In the genomic region with DNA sequence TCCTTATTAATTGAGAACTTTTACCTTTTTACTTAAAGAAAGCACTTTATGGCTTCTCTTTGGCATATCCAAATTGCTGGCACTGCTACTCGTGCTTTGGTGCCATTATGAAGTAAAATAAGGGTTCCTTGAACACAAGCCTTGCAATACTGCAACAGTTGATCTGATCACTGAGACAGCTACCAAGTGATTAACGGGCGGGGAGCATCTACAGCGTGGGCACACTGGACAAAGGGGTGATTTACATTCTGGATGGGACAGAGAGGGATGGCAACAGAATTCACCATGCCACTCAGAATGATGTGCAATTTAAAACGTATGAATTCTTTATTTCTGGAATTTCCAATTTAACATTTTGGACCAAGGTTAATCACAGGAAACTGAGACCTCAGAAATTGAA, we compare ENCODE assay signal across 30 cellular contexts. TPM values are rescaled to one million over a fixed set of nuclear protein-coding genes. Genes with fewer than 3 reads are reported as not detected.
"Had no signal": no experiment of that assay in that cellular context is flagged by ENCODE, and none has a peak within 500 bp of the region (broad histone marks: within the 10 kb centered on the region; RNA-seq: fewer than 3 reads in every experiment).

No MANE protein-coding gene starts in this region.

- ATAC-seq: naive thymus-derived CD8-positive, alpha-beta T cell; natural killer cell treated with Interleukin-12 subunit alpha and Interleukin-12 subunit beta and Interleukin-15 and Interleukin-18, amount 100 ng/mL, for 72 hours; pancreas; psoas muscle; right cardiac atrium; stimulated activated memory B cell treated with anti-CD40 and anti-IgM and Interleukin-4, amounts not matched to agents 10 μg/mL and 1 μg/mL and 100 μg/mL, for 72 hours; stimulated activated naive CD8-positive, alpha-beta T cell treated with anti-CD3 and anti-CD28 coated beads, Interleukin-15, amount 100 ng/mL, for 72 hours; stimulated activated naive CD8-positive, alpha-beta T cell treated with anti-CD3 and anti-CD28 coated beads, Interleukin-15, Interleukin-2, amounts not matched to agents 100 U/mL and 50 U/mL, for 24 hours; upper lobe of right lung had no signal

- DNase-seq: naive B cell; nephron progenitor cell; pancreas; psoas muscle; right cardiac atrium; right lobe of liver; spleen; stimulated activated CD4-positive, alpha-beta T cell treated with anti-CD3 and anti-CD28 coated beads, Interleukin-12 subunit alpha, Interleukin-12 subunit beta, amount 100 ng/mL, for 4 hours; stimulated activated CD4-positive, alpha-beta T cell treated with anti-CD3 and anti-CD28 coated beads, Interleukin-2, amount 100 ng/mL, for 24 hours; stimulated activated CD4-positive, alpha-beta T cell treated with anti-CD3 and anti-CD28 coated beads, Interleukin-2, amount 100 ng/mL, for 48 hours; stimulated activated CD4-positive, alpha-beta T cell treated with anti-CD3 and anti-CD28 coated beads, Interleukin-4, amount 100 ng/mL, for 4 hours; stimulated activated CD8-positive, alpha-beta memory T cell treated with anti-CD3 and anti-CD28 coated beads, Interleukin-4, amount 100 ng/mL, for 48 hours; stimulated activated naive CD4-positive, alpha-beta T cell; stimulated activated naive CD8-positive, alpha-beta T cell treated with anti-CD3 and anti-CD28 coated beads, Interleukin-15, amount 100 ng/mL, for 72 hours; stimulated activated naive CD8-positive, alpha-beta T cell treated with anti-CD3 and anti-CD28 coated beads, Interleukin-15, Interleukin-2, amounts not matched to agents 100 U/mL and 50 U/mL, for 24 hours; testis; tibial artery; transverse colon; upper lobe of right lung had no signal

- H3K4me2 ChIP-seq: smooth muscle cell had no signal

- H3K9me3 ChIP-seq: neutrophil, pancreas, psoas muscle, right lobe of liver, spleen, suprapubic skin, testis, tibial artery, transverse colon, upper lobe of right lung, uterus had no signal

- H3K27ac ChIP-seq: neutrophil, pancreas, psoas muscle, right lobe of liver, skin epidermis, spleen, suprapubic skin, testis, tibial artery, upper lobe of right lung had no signal

- H3K36me3 ChIP-seq: neutrophil, pancreas, right lobe of liver, spleen, suprapubic skin, tibial artery, transverse colon, upper lobe of right lung, uterus had no signal

- H3K4me1 ChIP-seq: pancreas, right lobe of liver, testis had no signal

- H3K27me3 ChIP-seq: pancreas, right lobe of liver, suprapubic skin, testis, tibial artery, transverse colon, uterus had no signal

- H3K4me3 ChIP-seq: pancreas, psoas muscle, right lobe of liver, skin epidermis, smooth muscle cell, spleen, suprapubic skin, testis, tibial artery, transverse colon, upper lobe of right lung, uterus had no signal

RNA-seq across cellular contexts. Expression of a gene that starts 7.7 kb away (rescaled TPM):
- total RNA-seq: myocyte; naive thymus-derived CD8-positive, alpha-beta T cell; natural killer cell treated with Interleukin-12 subunit alpha and Interleukin-12 subunit beta and Interleukin-15 and Interleukin-18, amount 100 ng/mL, for 72 hours; osteocyte; renal cortical epithelial cell; suprapubic skin had no signal
- polyA plus RNA-seq: naive thymus-derived CD8-positive, alpha-beta T cell had no signal
